In the genomic region with DNA sequence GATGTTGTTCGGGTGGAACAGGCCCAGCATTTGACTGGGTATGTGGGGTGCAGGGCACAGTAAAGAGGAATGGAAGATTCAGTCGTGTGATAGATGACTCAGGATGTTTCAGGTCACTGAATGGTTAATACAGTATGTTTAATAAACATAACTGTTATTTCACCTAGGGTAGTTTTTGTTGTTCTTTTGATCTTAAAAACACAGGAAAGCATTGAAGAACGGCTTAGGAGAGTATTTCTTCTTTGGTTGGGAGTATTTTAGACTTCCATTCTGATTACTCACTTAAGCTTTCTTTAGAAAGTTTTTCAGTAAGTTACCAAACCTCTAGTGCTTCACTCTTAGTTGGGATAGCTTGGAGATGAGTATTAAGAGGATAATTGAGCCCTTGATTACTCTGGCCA, we compare ENCODE assay signal across 17 cellular contexts.
DNase-seq lines count a peak whose midpoint lies in the region; ATAC-seq and TF ChIP-seq lines count a peak whose summit lies in the region.
"Had no signal": no experiment of that assay in that cellular context is flagged by ENCODE, and none has a peak within 500 bp of the region (broad histone marks: within the 10 kb centered on the region; RNA-seq: fewer than 3 reads in every experiment).

No MANE protein-coding gene starts in this region.

- CTCF ChIA-PET in CD4-positive, alpha-beta T cell (lab: Charles Lee), result interaction anchor here (1.0 kb wide), 1 partner anchor 64 kb away, joined by 3 read pairs; no protein-coding TSS in a partner anchor

- in situ Hi-C loops in brain microvascular endothelial cell (cut with HindIII; ENCODE audit: low pct_ligation_motif_present, low sequenced_read_pairs), result no loop called here

- H3K9me3 Mint-ChIP-seq in CD4-positive, alpha-beta T cell, result no peaks in the 10 kb centered on the region
- H3K9me3 Mint-ChIP-seq in HFFc6, result no peaks in the 10 kb centered on the region
- H3K9me3 Mint-ChIP-seq in natural killer cell, result no peaks in the 10 kb centered on the region
- H3K9me3 Mint-ChIP-seq: CD8-positive, alpha-beta memory T cell had no signal

- H3K9me3 ChIP-seq in CD4-positive, alpha-beta T cell (ENCODE audit: control insufficient read depth, low read length), result no peaks in the 10 kb centered on the region
- no peaks in the 10 kb centered on the region for H3K9me3 ChIP-seq in ascending aorta
- H3K9me3 ChIP-seq: HAP-1, ovary had no signal

- intact Hi-C loops in CD4-positive, alpha-beta T cell (cut with DNase I, micrococcal nuclease), result loop anchor here in 1 of 2 experiments (2.0 kb wide), 1 partner anchor 19 kb away; no protein-coding TSS in a partner anchor
- intact Hi-C loops in natural killer cell (cut with micrococcal nuclease), result no loop called here
- intact Hi-C loops in ascending aorta (cut with DNase I), result no loop called here

- H3K36me3 ChIP-seq in brain microvascular endothelial cell (replicated peaks) (no peaks in the 10 kb centered on the region), ascending aorta (no peaks in the 10 kb centered on the region)
- H3K36me3 ChIP-seq: ovary had no signal

- DNase-seq in CD4-positive, alpha-beta T cell, result no peak
- DNase-seq in HFFc6, result peak; percentile 18
- no peak for DNase-seq in brain microvascular endothelial cell
- no peak for DNase-seq in natural killer cell
- no peak for DNase-seq in SKM-1 (lab: John Stamatoyannopoulos, UW; ENCODE audit: unreplicated experiment)
- DNase-seq in ascending aorta (ENCODE audit: low spot score in 2 of 2), result no peak
- DNase-seq: activated CD4-positive, alpha-beta T cell treated with anti-CD3 and anti-CD28 coated beads for 36 hours; activated naive CD4-positive, alpha-beta T cell treated with Interleukin-2 at 50 U/mL for 16 hours; CD8-positive, alpha-beta memory T cell; NCI-H1436 treated with DMSO at 0.1 percent for 48 hours; NCI-H526 treated with DMSO at 0.1 percent for 48 hours; ovary; stimulated activated CD4-positive, alpha-beta T cell treated with anti-CD3 and anti-CD28 coated beads, Interleukin-2, amount 100 ng/mL, for 24 hours; stimulated activated naive CD4-positive, alpha-beta T cell had no signal

- POLR2A ChIA-PET in CD4-positive, alpha-beta T cell (lab: Charles Lee), result interaction anchor here (0.8 kb wide), 1 partner anchor 65 kb away, joined by 3 read pairs; no protein-coding TSS in a partner anchor

- peak overlapping the region; percentile 7 for H3K27ac ChIP-seq in CD4-positive, alpha-beta T cell (ENCODE audit: low read depth, low read length)
- H3K27ac ChIP-seq in brain microvascular endothelial cell, result peak overlapping the region; percentile 55
- H3K27ac ChIP-seq in ascending aorta, result no peak overlapping the region
- H3K27ac ChIP-seq: ovary had no signal

- no peak overlapping the region for H3K4me3 Mint-ChIP-seq in CD4-positive, alpha-beta T cell
- H3K4me3 Mint-ChIP-seq in HFFc6 (peak overlapping the region; percentile 63), natural killer cell (no peak overlapping the region)
- H3K4me3 Mint-ChIP-seq: activated CD4-positive, alpha-beta T cell treated with anti-CD3 and anti-CD28 coated beads for 36 hours; CD8-positive, alpha-beta memory T cell had no signal

- no peak for ATAC-seq in CD4-positive, alpha-beta T cell (ENCODE audit: poor library complexity)
- ATAC-seq in natural killer cell, result no peak
- no peak for ATAC-seq in HG03159 (IDR thresholded peaks at IDR 0.05; ENCODE audit: unreplicated experiment)
- no peak for ATAC-seq in HG03342 (IDR thresholded peaks at IDR 0.05; ENCODE audit: unreplicated experiment)
- ATAC-seq: activated CD4-positive, alpha-beta T cell treated with anti-CD3 and anti-CD28 coated beads for 36 hours had no signal

- no peak for TF ChIP-seq CTCF in CD4-positive, alpha-beta T cell (IDR thresholded peaks at IDR 0.05)
- TF ChIP-seq CTCF in HFFc6 (IDR thresholded peaks at IDR 0.05) (no peak), brain microvascular endothelial cell (IDR thresholded peaks at IDR 0.05; ENCODE audit: low read depth, low read length, missing control alignments) (no peak), natural killer cell (IDR thresholded peaks at IDR 0.05) (no peak), ascending aorta (IDR thresholded peaks at IDR 0.05) (no peak)

- peak overlapping the region; percentile 57 for H3K27ac Mint-ChIP-seq in CD4-positive, alpha-beta T cell
- H3K27ac Mint-ChIP-seq in HFFc6, result peak overlapping the region; percentile 84
- H3K27ac Mint-ChIP-seq in natural killer cell, result peak overlapping the region; percentile 65 to 77
- H3K27ac Mint-ChIP-seq: activated CD4-positive, alpha-beta T cell treated with anti-CD3 and anti-CD28 coated beads for 36 hours had no signal

- H3K4me3 ChIP-seq in brain microvascular endothelial cell (ENCODE audit: low read depth, low read length) (no peak overlapping the region), ascending aorta (no peak overlapping the region)
- H3K4me3 ChIP-seq: HAP-1, ovary had no signal

- H3K4me1 ChIP-seq in ascending aorta, result no peaks in the 10 kb centered on the region
- H3K4me1 ChIP-seq: HAP-1 had no signal

- no peaks in the 10 kb centered on the region for H3K27me3 ChIP-seq in CD4-positive, alpha-beta T cell (ENCODE audit: control insufficient read depth, insufficient read depth, low read length)
- H3K27me3 ChIP-seq in brain microvascular endothelial cell (replicated peaks), result no peaks in the 10 kb centered on the region
- H3K27me3 ChIP-seq in ascending aorta, result no peaks in the 10 kb centered on the region
- H3K27me3 ChIP-seq: ovary had no signal

- peaks cover 14% of the 10 kb centered on the region for H3K4me1 Mint-ChIP-seq in CD4-positive, alpha-beta T cell (ENCODE audit: low read depth)
- H3K4me1 Mint-ChIP-seq in HFFc6 (ENCODE audit: low read depth), result peaks cover 39% of the 10 kb centered on the region
- H3K4me1 Mint-ChIP-seq in natural killer cell, result peaks cover 0 to 5% of the 10 kb centered on the region in 2 donors

- no peaks in the 10 kb centered on the region for H3K27me3 Mint-ChIP-seq in CD4-positive, alpha-beta T cell
- H3K27me3 Mint-ChIP-seq in HFFc6 (ENCODE audit: insufficient read depth), result no peaks in the 10 kb centered on the region
- H3K27me3 Mint-ChIP-seq in natural killer cell (ENCODE audit: low read depth in 2 of 2), result no peaks in the 10 kb centered on the region
- H3K27me3 Mint-ChIP-seq: activated CD4-positive, alpha-beta T cell treated with anti-CD3 and anti-CD28 coated beads for 36 hours; CD8-positive, alpha-beta memory T cell had no signal

- peaks cover 44% of the 10 kb centered on the region for H3K36me3 Mint-ChIP-seq in CD4-positive, alpha-beta T cell (ENCODE audit: low read depth)
- no peaks in the 10 kb centered on the region for H3K36me3 Mint-ChIP-seq in HFFc6 (ENCODE audit: low read depth)
- H3K36me3 Mint-ChIP-seq in natural killer cell, result no peaks in the 10 kb centered on the region

Comparison
In these comparisons a context has a peak if more than half of its experiments do, and no peak if none do; other contexts are left out.
1. H3K27ac ChIP-seq: peak in CD4-positive, alpha-beta T cell (single experiment) and brain microvascular endothelial cell (single experiment); none in ascending aorta (0 of 2).
2. Peak in every context shown above with its lines, with median percentiles within 50 percentile points of each other: H3K27ac Mint-ChIP-seq.